9 cellular contexts compared by ENCODE assay signal in genomic region chr4:183987529-183987946, GRCh38.
DNase-seq lines count a peak whose midpoint lies in the region; ATAC-seq and TF ChIP-seq lines count a peak whose summit lies in the region.
"Had no signal": no experiment of that assay in that cellular context is flagged by ENCODE, and none has a peak within 500 bp of the region (broad histone marks: within the 10 kb centered on the region; RNA-seq: fewer than 3 reads in every experiment).

No MANE protein-coding gene starts in this region.

- in situ Hi-C loops in GM13977 (cut with MboI; ENCODE audit: low pct_unique_long_range_greater_than_20kb, low sequenced_read_pairs, unreplicated experiment), result no loop called here

- H3K36me3 Mint-ChIP-seq in Calu3 (ENCODE audit: insufficient read depth, unreplicated experiment), result no peaks in the 10 kb centered on the region
- H3K36me3 Mint-ChIP-seq: activated naive CD8-positive, alpha-beta T cell treated with anti-CD3 and anti-CD28 coated beads, Interleukin-2, amount 10 ng/mL, durations not matched to agents 7 days and 5 days had no signal

- no peaks in the 10 kb centered on the region for H3K36me3 ChIP-seq in mucosa of rectum (ENCODE audit: control insufficient read depth in 2 of 2, insufficient read depth in 2 of 2, low read length in 2 of 2)

- peak overlapping the region; percentile 14 to 27 for H3K9ac ChIP-seq in mucosa of rectum (ENCODE audit: low read depth in 1 of 2, low read length in 2 of 2)

- intact Hi-C loops in Calu3 (cut with micrococcal nuclease; ENCODE audit: unreplicated experiment), result no loop called here

- no peaks in the 10 kb centered on the region for H3K27me3 Mint-ChIP-seq in Calu3 (ENCODE audit: unreplicated experiment)

- no peak overlapping the region for H3K27ac Mint-ChIP-seq in Calu3 (ENCODE audit: unreplicated experiment)
- H3K27ac Mint-ChIP-seq: activated naive CD8-positive, alpha-beta T cell treated with anti-CD3 and anti-CD28 coated beads, Interleukin-2, amount 10 ng/mL, durations not matched to agents 7 days and 5 days had no signal

- no peaks in the 10 kb centered on the region for H3K27me3 ChIP-seq in mucosa of rectum (ENCODE audit: control insufficient read depth in 2 of 2, insufficient read depth in 2 of 2, low read length in 2 of 2)

- CTCF ChIA-PET in Calu3 (lab: Charles Lee), result no interaction called here

- H3K9me3 Mint-ChIP-seq in Calu3 (ENCODE audit: low read depth, unreplicated experiment), result no peaks in the 10 kb centered on the region
- H3K9me3 Mint-ChIP-seq: activated naive CD8-positive, alpha-beta T cell treated with anti-CD3 and anti-CD28 coated beads, Interleukin-2, amount 10 ng/mL, durations not matched to agents 7 days and 5 days had no signal

- H3K27ac ChIP-seq in mucosa of rectum (ENCODE audit: low read depth in 2 of 2, low read length in 2 of 2), result peak overlapping the region in 1 of 2 donors; percentile 53

- no peaks in the 10 kb centered on the region for H3K9me3 ChIP-seq in mucosa of rectum (ENCODE audit: control insufficient read depth in 2 of 2, low read length in 2 of 2)

- H3K4me3 Mint-ChIP-seq in Calu3 (ENCODE audit: low read depth, unreplicated experiment), result no peak overlapping the region
- H3K4me3 Mint-ChIP-seq: activated naive CD8-positive, alpha-beta T cell treated with anti-CD3 and anti-CD28 coated beads, Interleukin-2, amount 10 ng/mL, durations not matched to agents 7 days and 5 days had no signal

- H3K4me1 Mint-ChIP-seq in Calu3 (ENCODE audit: low read depth, unreplicated experiment), result peaks cover 10% of the 10 kb centered on the region

- TF ChIP-seq CTCF in Calu3 (IDR thresholded peaks at IDR 0.05; ENCODE audit: unreplicated experiment), result no peak
- TF ChIP-seq CTCF in epithelial cell of proximal tubule (conservative IDR thresholded peaks at IDR 0.05; ENCODE audit: low read depth, low read length), result no peak
- TF ChIP-seq CTCF in GM13977 (IDR thresholded peaks at IDR 0.05; ENCODE audit: extremely low read depth, insufficient read depth, missing control alignments), result no peak

- peak; percentile 60 for DNase-seq in Calu3
- peak; percentile 45 for DNase-seq in NCI-H510A (lab: John Stamatoyannopoulos, UW)
- peak; percentile 44 for DNase-seq in epithelial cell of proximal tubule (ENCODE audit: low read depth)
- no peak for DNase-seq in GM13977 (ENCODE audit: low spot score)
- no peak for DNase-seq in activated CD8-positive, alpha-beta memory T cell treated with anti-CD3 and anti-CD28 coated beads, Interleukin-2, amount 50 U/mL, for 4 hours
- DNase-seq: activated naive CD8-positive, alpha-beta T cell treated with anti-CD3 and anti-CD28 coated beads, Interleukin-2, amount 10 ng/mL, durations not matched to agents 7 days and 5 days had no signal

- H3K4me1 ChIP-seq in mucosa of rectum (ENCODE audit: control insufficient read depth in 2 of 2, insufficient read depth in 2 of 2, low read length in 2 of 2), result peaks cover 7 to 14% of the 10 kb centered on the region in 2 donors

- no TSS peak for BruUV-seq in Calu3 (replicated peaks; lab: Mats Ljungman, UMichigan)

- peak overlapping the region; percentile 54 for H3K4me3 ChIP-seq in epithelial cell of proximal tubule (ENCODE audit: low read depth, low read length)
- H3K4me3 ChIP-seq in mucosa of rectum (ENCODE audit: low read length in 2 of 2), result peak overlapping the region; percentile 47 to 56

- ATAC-seq in HG03039 (IDR thresholded peaks at IDR 0.05; ENCODE audit: unreplicated experiment), result no peak
- no peak for ATAC-seq in HG02763 (IDR thresholded peaks at IDR 0.05; ENCODE audit: unreplicated experiment)

Comparison
In these comparisons a context has a peak if more than half of its experiments do, and no peak if none do; other contexts are left out.
1. DNase-seq: peak in Calu3 (single experiment), NCI-H510A (single experiment) and epithelial cell of proximal tubule (single experiment); none in GM13977 (single experiment) and activated CD8-positive, alpha-beta memory T cell treated with anti-CD3 and anti-CD28 coated beads, Interleukin-2, amount 50 U/mL, for 4 hours (single experiment).